ENCODE assay signal across 20 cellular contexts in genomic region chr12:62689042-62689839, GRCh38.
"Had no signal": no experiment of that assay in that cellular context is flagged by ENCODE, and none has a peak within 500 bp of the region (broad histone marks: within the 10 kb centered on the region; RNA-seq: fewer than 3 reads in every experiment).

No MANE protein-coding gene starts in this region.

- H3K36me3 Mint-ChIP-seq: activated naive CD8-positive, alpha-beta T cell; naive thymus-derived CD8-positive, alpha-beta T cell had no signal

- DNase-seq: activated CD4-positive, alpha-beta T cell treated with anti-CD3 and anti-CD28 coated beads, Interleukin-2, amount 10 ng/mL, durations not matched to agents 7 days and 5 days; activated CD4-positive, CD25-positive, alpha-beta regulatory T cell; activated CD8-positive, alpha-beta memory T cell treated with anti-CD3 and anti-CD28 coated beads, Interleukin-2, amount 50 U/mL, for 48 hours; activated gamma-delta T cell treated with Interleukin-2 at 50 U/mL for 16 hours; amygdala; cortex of kidney; effector CD4-positive, alpha-beta T cell; esophagus squamous epithelium; heart right ventricle; islet precursor cell; naive thymus-derived CD8-positive, alpha-beta T cell; stimulated activated CD4-positive, alpha-beta T cell treated with anti-CD3 and anti-CD28 coated beads, Interleukin-12 subunit alpha, Interleukin-12 subunit beta, amount 100 ng/mL, for 4 hours; stimulated activated CD4-positive, alpha-beta T cell treated with anti-CD3 and anti-CD28 coated beads, Interleukin-2, amount 100 ng/mL, for 24 hours; tibial artery had no signal

- H3K9me3 ChIP-seq: esophagus squamous epithelium, gastroesophageal sphincter, heart right ventricle, neutrophil, tibial artery had no signal

- H3K4me3 ChIP-seq: esophagus squamous epithelium, gastroesophageal sphincter, heart right ventricle, tibial artery had no signal

- H3K27ac ChIP-seq: esophagus squamous epithelium, gastroesophageal sphincter, heart right ventricle, neutrophil, tibial artery had no signal

- H3K4me1 Mint-ChIP-seq: activated CD4-positive, alpha-beta T cell treated with anti-CD3 and anti-CD28 coated beads, Interleukin-2, amount 10 ng/mL, durations not matched to agents 7 days and 5 days; central memory CD8-positive, alpha-beta T cell; naive thymus-derived CD8-positive, alpha-beta T cell had no signal

- H3K27me3 ChIP-seq: esophagus squamous epithelium, gastroesophageal sphincter, heart right ventricle, neutrophil, tibial artery had no signal

- H3K36me3 ChIP-seq: esophagus squamous epithelium, gastroesophageal sphincter, tibial artery had no signal

- H3K27me3 Mint-ChIP-seq: activated CD4-positive, alpha-beta T cell treated with anti-CD3 and anti-CD28 coated beads, Interleukin-2, amount 10 ng/mL, durations not matched to agents 7 days and 5 days; activated naive CD8-positive, alpha-beta T cell; central memory CD8-positive, alpha-beta T cell; naive thymus-derived CD8-positive, alpha-beta T cell had no signal

- H3K27ac Mint-ChIP-seq: activated CD4-positive, alpha-beta T cell treated with anti-CD3 and anti-CD28 coated beads, Interleukin-2, amount 10 ng/mL, durations not matched to agents 7 days and 5 days; activated naive CD8-positive, alpha-beta T cell; naive thymus-derived CD8-positive, alpha-beta T cell had no signal

- FAIRE-seq: urothelium cell line had no signal

- H3K4me3 Mint-ChIP-seq: activated CD4-positive, alpha-beta T cell treated with anti-CD3 and anti-CD28 coated beads, Interleukin-2, amount 10 ng/mL, durations not matched to agents 7 days and 5 days; activated naive CD8-positive, alpha-beta T cell; brain; central memory CD8-positive, alpha-beta T cell; naive thymus-derived CD8-positive, alpha-beta T cell had no signal

- ATAC-seq: gastroesophageal sphincter; heart right ventricle; naive thymus-derived CD8-positive, alpha-beta T cell had no signal

- H3K9me3 Mint-ChIP-seq: activated CD4-positive, alpha-beta T cell treated with anti-CD3 and anti-CD28 coated beads, Interleukin-2, amount 10 ng/mL, durations not matched to agents 7 days and 5 days; brain; central memory CD8-positive, alpha-beta T cell; naive thymus-derived CD8-positive, alpha-beta T cell had no signal
